ENCODE assay signal across 18 cellular contexts in the genomic region with DNA sequence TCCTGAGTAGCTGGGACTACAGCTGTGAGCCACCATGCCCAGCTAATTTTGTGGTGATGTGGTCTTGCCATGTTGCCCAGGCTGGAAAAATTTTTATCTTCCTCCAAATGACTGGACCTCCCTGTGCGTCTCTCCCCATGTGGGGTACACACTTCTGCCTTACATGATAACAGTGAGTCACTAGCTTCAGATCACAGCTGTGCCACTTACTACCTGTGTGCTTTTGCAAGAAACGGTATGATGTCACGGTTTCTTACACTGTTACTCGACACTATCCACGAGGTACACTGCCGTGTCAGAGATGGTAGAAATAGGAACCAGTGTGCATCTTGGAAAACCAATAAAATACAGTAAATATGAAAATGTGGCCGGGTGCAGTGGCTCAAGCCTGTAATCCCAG. TPM values are rescaled to one million over a fixed set of nuclear protein-coding genes. Genes with fewer than 3 reads are reported as not detected.
DNase-seq lines count a peak whose midpoint lies in the region; ATAC-seq and TF ChIP-seq lines count a peak whose summit lies in the region.
"Had no signal": no experiment of that assay in that cellular context is flagged by ENCODE, and none has a peak within 500 bp of the region (broad histone marks: within the 10 kb centered on the region; RNA-seq: fewer than 3 reads in every experiment).

No MANE protein-coding gene starts in this region.

- intact Hi-C loops in activated CD4-positive, alpha-beta memory T cell treated with anti-CD3 and anti-CD28 coated beads for 36 hours (cut with micrococcal nuclease): no loop called here

- peak overlapping the region; percentile 38 for H3K27ac ChIP-seq in neutrophil
- H3K27ac ChIP-seq: BLaER1, GM23248 had no signal

- H3K9me3 ChIP-seq in neutrophil: peaks cover 26% of the 10 kb centered on the region
- H3K9me3 ChIP-seq: BLaER1, HAP-1 had no signal

- no peak for DNase-seq in activated CD4-positive, alpha-beta memory T cell treated with anti-CD3 and anti-CD28 coated beads, Interleukin-2, amount 10 ng/mL, durations not matched to agents 7 days and 5 days
- no peak for DNase-seq in activated CD4-positive, alpha-beta memory T cell treated with anti-CD3 and anti-CD28 coated beads for 36 hours
- DNase-seq in natural killer cell treated with Interleukin-12 subunit alpha and Interleukin-12 subunit beta and Interleukin-15 and Interleukin-18, amount 100 ng/mL, for 72 hours (ENCODE audit: low spot score): no peak
- DNase-seq in NCI-H1092 treated with DMSO at 0.1 percent for 48 hours (lab: John Stamatoyannopoulos, UW) (no peak), activated gamma-delta T cell treated with Interleukin-2 at 50 U/mL for 16 hours (no peak)
- no peak for DNase-seq in activated CD4-positive, CD25-positive, alpha-beta regulatory T cell (lab: John Stamatoyannopoulos, UW)
- DNase-seq: 8988T; Calu3; CD8-positive, alpha-beta T cell; DMS79 treated with DMSO at 0.1 percent for 48 hours; GF-D8; GM23248 had no signal

- POLR2A ChIA-PET in activated CD4-positive, alpha-beta memory T cell treated with anti-CD3 and anti-CD28 coated beads, Interleukin-2, amount 10 ng/mL, durations not matched to agents 7 days and 5 days (lab: Charles Lee): interaction anchor here (0.9 to 1.5 kb wide), 5 partner anchors 12 to 46 kb away, joined by 3 to 4 read pairs (median 4); partner anchors contain the start of gene MYO1F
- POLR2A ChIA-PET in activated CD4-positive, alpha-beta memory T cell treated with anti-CD3 and anti-CD28 coated beads for 36 hours (lab: Charles Lee): interaction anchor here (0.7 to 1.7 kb wide), 4 partner anchors 11 to 159 kb away, joined by 3 to 4 read pairs (median 3); partner anchors contain the start of gene ZNF414

- TF ChIP-seq CTCF in neutrophil (IDR thresholded peaks at IDR 0.05): no peak

- H3K9me3 Mint-ChIP-seq in activated CD4-positive, alpha-beta memory T cell treated with anti-CD3 and anti-CD28 coated beads, Interleukin-2, amount 10 ng/mL, durations not matched to agents 7 days and 5 days: no peaks in the 10 kb centered on the region
- H3K9me3 Mint-ChIP-seq in activated CD4-positive, alpha-beta memory T cell treated with anti-CD3 and anti-CD28 coated beads for 36 hours: no peaks in the 10 kb centered on the region
- H3K9me3 Mint-ChIP-seq in activated T-helper 17 cell treated with anti-CD3 and anti-CD28 coated beads, Interleukin-2, amount 50 U/mL, for 72 hours: no peaks in the 10 kb centered on the region
- H3K9me3 Mint-ChIP-seq in natural killer cell treated with Interleukin-12 subunit alpha and Interleukin-12 subunit beta and Interleukin-15 and Interleukin-18, amount 100 ng/mL, for 72 hours: no peaks in the 10 kb centered on the region
- H3K9me3 Mint-ChIP-seq: CD8-positive, alpha-beta T cell had no signal

- no peaks in the 10 kb centered on the region for H3K27me3 ChIP-seq in neutrophil
- H3K27me3 ChIP-seq: BLaER1 had no signal

- peaks cover 2% of the 10 kb centered on the region for H3K4me1 Mint-ChIP-seq in activated CD4-positive, alpha-beta memory T cell treated with anti-CD3 and anti-CD28 coated beads, Interleukin-2, amount 10 ng/mL, durations not matched to agents 7 days and 5 days
- H3K4me1 Mint-ChIP-seq in activated CD4-positive, alpha-beta memory T cell treated with anti-CD3 and anti-CD28 coated beads for 36 hours (ENCODE audit: low read depth): peaks cover 10% of the 10 kb centered on the region
- H3K4me1 Mint-ChIP-seq in activated T-helper 17 cell treated with anti-CD3 and anti-CD28 coated beads, Interleukin-2, amount 50 U/mL, for 72 hours: peaks cover 5% of the 10 kb centered on the region
- H3K4me1 Mint-ChIP-seq in natural killer cell treated with Interleukin-12 subunit alpha and Interleukin-12 subunit beta and Interleukin-15 and Interleukin-18, amount 100 ng/mL, for 72 hours (ENCODE audit: low read depth in 2 of 2): peaks cover 11 to 25% of the 10 kb centered on the region in 2 donors

- CTCF ChIA-PET in activated CD4-positive, alpha-beta memory T cell treated with anti-CD3 and anti-CD28 coated beads, Interleukin-2, amount 10 ng/mL, durations not matched to agents 7 days and 5 days (lab: Charles Lee): no interaction called here
- CTCF ChIA-PET in activated CD4-positive, alpha-beta memory T cell treated with anti-CD3 and anti-CD28 coated beads for 36 hours (lab: Charles Lee): interaction anchor here (0.7 kb wide), 1 partner anchor 264 kb away, joined by 3 read pairs; no protein-coding TSS in a partner anchor

- H3K27ac Mint-ChIP-seq in activated CD4-positive, alpha-beta memory T cell treated with anti-CD3 and anti-CD28 coated beads, Interleukin-2, amount 10 ng/mL, durations not matched to agents 7 days and 5 days: peak overlapping the region; percentile 31
- H3K27ac Mint-ChIP-seq in activated CD4-positive, alpha-beta memory T cell treated with anti-CD3 and anti-CD28 coated beads for 36 hours: no peak overlapping the region
- peak overlapping the region; percentile 67 for H3K27ac Mint-ChIP-seq in activated T-helper 17 cell treated with anti-CD3 and anti-CD28 coated beads, Interleukin-2, amount 50 U/mL, for 72 hours
- peak overlapping the region; percentile 47 to 67 for H3K27ac Mint-ChIP-seq in natural killer cell treated with Interleukin-12 subunit alpha and Interleukin-12 subunit beta and Interleukin-15 and Interleukin-18, amount 100 ng/mL, for 72 hours
- H3K27ac Mint-ChIP-seq: CD8-positive, alpha-beta T cell had no signal

- H3K4me3 ChIP-seq in neutrophil (ENCODE audit: low read depth in 1 of 2, low read length in 1 of 2): no peak overlapping the region
- H3K4me3 ChIP-seq: BLaER1, GM23248, HAP-1 had no signal

- H3K4me1 ChIP-seq in neutrophil (ENCODE audit: control insufficient read depth in 1 of 2, insufficient read depth in 1 of 2, low read depth in 1 of 2, low read length in 1 of 2): no peaks in the 10 kb centered on the region
- H3K4me1 ChIP-seq: HAP-1 had no signal

- no peak for ATAC-seq in activated T-helper 17 cell treated with anti-CD3 and anti-CD28 coated beads, Interleukin-2, amount 50 U/mL, for 72 hours (replicated peaks)
- no peak for ATAC-seq in natural killer cell treated with Interleukin-12 subunit alpha and Interleukin-12 subunit beta and Interleukin-15 and Interleukin-18, amount 100 ng/mL, for 72 hours
- ATAC-seq: CD8-positive, alpha-beta T cell had no signal

- peaks cover 80% of the 10 kb centered on the region for H3K36me3 Mint-ChIP-seq in activated CD4-positive, alpha-beta memory T cell treated with anti-CD3 and anti-CD28 coated beads, Interleukin-2, amount 10 ng/mL, durations not matched to agents 7 days and 5 days (ENCODE audit: low read depth)
- H3K36me3 Mint-ChIP-seq in activated CD4-positive, alpha-beta memory T cell treated with anti-CD3 and anti-CD28 coated beads for 36 hours: peaks cover 27% of the 10 kb centered on the region
- peaks cover 63% of the 10 kb centered on the region for H3K36me3 Mint-ChIP-seq in activated T-helper 17 cell treated with anti-CD3 and anti-CD28 coated beads, Interleukin-2, amount 50 U/mL, for 72 hours (ENCODE audit: low read depth)
- peaks cover 31% of the 10 kb centered on the region for H3K36me3 Mint-ChIP-seq in natural killer cell treated with Interleukin-12 subunit alpha and Interleukin-12 subunit beta and Interleukin-15 and Interleukin-18, amount 100 ng/mL, for 72 hours

- H3K27me3 Mint-ChIP-seq in activated CD4-positive, alpha-beta memory T cell treated with anti-CD3 and anti-CD28 coated beads, Interleukin-2, amount 10 ng/mL, durations not matched to agents 7 days and 5 days: no peaks in the 10 kb centered on the region
- no peaks in the 10 kb centered on the region for H3K27me3 Mint-ChIP-seq in activated CD4-positive, alpha-beta memory T cell treated with anti-CD3 and anti-CD28 coated beads for 36 hours
- H3K27me3 Mint-ChIP-seq in activated T-helper 17 cell treated with anti-CD3 and anti-CD28 coated beads, Interleukin-2, amount 50 U/mL, for 72 hours: no peaks in the 10 kb centered on the region
- no peaks in the 10 kb centered on the region for H3K27me3 Mint-ChIP-seq in natural killer cell treated with Interleukin-12 subunit alpha and Interleukin-12 subunit beta and Interleukin-15 and Interleukin-18, amount 100 ng/mL, for 72 hours

- no peak overlapping the region for H3K4me3 Mint-ChIP-seq in activated CD4-positive, alpha-beta memory T cell treated with anti-CD3 and anti-CD28 coated beads, Interleukin-2, amount 10 ng/mL, durations not matched to agents 7 days and 5 days
- no peak overlapping the region for H3K4me3 Mint-ChIP-seq in activated CD4-positive, alpha-beta memory T cell treated with anti-CD3 and anti-CD28 coated beads for 36 hours
- no peak overlapping the region for H3K4me3 Mint-ChIP-seq in activated T-helper 17 cell treated with anti-CD3 and anti-CD28 coated beads, Interleukin-2, amount 50 U/mL, for 72 hours
- no peak overlapping the region for H3K4me3 Mint-ChIP-seq in natural killer cell treated with Interleukin-12 subunit alpha and Interleukin-12 subunit beta and Interleukin-15 and Interleukin-18, amount 100 ng/mL, for 72 hours
- H3K4me3 Mint-ChIP-seq: CD14-positive monocyte; CD8-positive, alpha-beta T cell had no signal

- H3K36me3 ChIP-seq in neutrophil: peaks cover 100% of the 10 kb centered on the region
- H3K36me3 ChIP-seq: HAP-1 had no signal

RNA-seq across cellular contexts. Expression of gene ZNF414, which starts 17.5 kb away (rescaled TPM):
- total RNA-seq in activated CD4-positive, alpha-beta memory T cell treated with anti-CD3 and anti-CD28 coated beads, Interleukin-2, amount 10 ng/mL, durations not matched to agents 7 days and 5 days: 10 to 100 TPM; 29.7 to 33.3 TPM
- 10 to 100 TPM; 19.7 to 24.6 TPM for total RNA-seq in activated CD4-positive, alpha-beta memory T cell treated with anti-CD3 and anti-CD28 coated beads for 36 hours
- 10 to 100 TPM; 18.4 to 19.1 TPM for total RNA-seq in activated T-helper 17 cell treated with anti-CD3 and anti-CD28 coated beads, Interleukin-2, amount 50 U/mL, for 72 hours
- total RNA-seq in natural killer cell treated with Interleukin-12 subunit alpha and Interleukin-12 subunit beta and Interleukin-15 and Interleukin-18, amount 100 ng/mL, for 72 hours: 10 to 100 TPM; 15.5 to 16.8 TPM

RNA-seq across cellular contexts. Expression of gene PRAM1, which starts 29.0 kb away (rescaled TPM):
- under 1 TPM; 0.58 to 0.63 TPM for total RNA-seq in activated CD4-positive, alpha-beta memory T cell treated with anti-CD3 and anti-CD28 coated beads, Interleukin-2, amount 10 ng/mL, durations not matched to agents 7 days and 5 days
- total RNA-seq in activated CD4-positive, alpha-beta memory T cell treated with anti-CD3 and anti-CD28 coated beads for 36 hours: under 1 TPM; 0.73 to 1.00 TPM
- 1 to 10 TPM; 1.1 to 2.9 TPM for total RNA-seq in activated T-helper 17 cell treated with anti-CD3 and anti-CD28 coated beads, Interleukin-2, amount 50 U/mL, for 72 hours
- 1 to 10 TPM; 1.5 to 2.0 TPM for total RNA-seq in natural killer cell treated with Interleukin-12 subunit alpha and Interleukin-12 subunit beta and Interleukin-15 and Interleukin-18, amount 100 ng/mL, for 72 hours
- total RNA-seq: Calu3, GM23248, H4 had no signal

RNA-seq across cellular contexts. Expression of gene MYO1F, which starts 45.8 kb away (rescaled TPM):
- 100 to 1,000 TPM; 420 TPM for total RNA-seq in activated CD4-positive, alpha-beta memory T cell treated with anti-CD3 and anti-CD28 coated beads, Interleukin-2, amount 10 ng/mL, durations not matched to agents 7 days and 5 days
- 10 to 100 TPM; 48.7 to 50.1 TPM for total RNA-seq in activated CD4-positive, alpha-beta memory T cell treated with anti-CD3 and anti-CD28 coated beads for 36 hours
- total RNA-seq in activated T-helper 17 cell treated with anti-CD3 and anti-CD28 coated beads, Interleukin-2, amount 50 U/mL, for 72 hours: 100 to 1,000 TPM in 1 of 2 donors, 10 to 100 TPM in 1; 68.7 to 134 TPM
- total RNA-seq in natural killer cell treated with Interleukin-12 subunit alpha and Interleukin-12 subunit beta and Interleukin-15 and Interleukin-18, amount 100 ng/mL, for 72 hours: 100 to 1,000 TPM; 216 to 232 TPM
- total RNA-seq: Calu3 had no signal
